18 cellular contexts compared by ENCODE assay signal in the genomic region with DNA sequence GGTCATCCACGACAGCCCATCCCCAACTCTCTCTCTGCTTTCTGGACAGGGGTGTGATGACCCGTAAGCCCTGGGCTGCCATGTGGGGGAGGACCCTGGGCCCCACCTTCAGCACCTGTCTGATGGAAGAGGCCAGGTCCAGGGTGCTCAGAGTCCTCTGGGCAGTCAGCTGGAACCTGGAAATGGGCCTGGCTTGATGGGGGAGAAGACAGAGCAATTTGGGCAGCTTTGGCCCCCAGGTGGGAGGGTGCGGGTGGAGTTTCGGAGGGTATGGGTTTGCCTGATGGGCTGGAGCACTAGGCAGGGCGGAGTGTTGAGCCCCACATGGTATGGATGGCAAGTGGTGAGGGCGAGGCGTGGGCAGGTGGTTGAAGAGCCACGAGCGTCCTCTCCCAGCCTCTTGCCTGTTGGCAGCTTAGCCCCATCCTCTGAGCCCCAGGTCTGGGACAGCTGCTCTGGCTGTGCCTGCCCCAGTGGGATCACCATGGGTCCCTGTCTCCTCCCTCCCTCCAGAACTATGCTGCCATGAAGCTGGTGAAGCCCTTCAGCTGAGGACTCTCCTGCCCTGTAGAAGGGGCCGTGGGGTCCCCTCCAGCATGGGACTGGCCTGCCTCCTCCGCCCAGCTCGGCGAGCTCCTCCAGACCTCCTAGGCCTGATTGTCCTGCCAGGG.
DNase-seq lines count a peak whose midpoint lies in the region; FAIRE-seq and TF ChIP-seq lines count a peak whose summit lies in the region.
"Had no signal": no experiment of that assay in that cellular context is flagged by ENCODE, and none has a peak within 500 bp of the region (broad histone marks: within the 10 kb centered on the region; RNA-seq: fewer than 3 reads in every experiment).

No MANE protein-coding gene starts in this region.

- no peaks in the 10 kb centered on the region for H3K27me3 ChIP-seq in bronchial epithelial cell (ENCODE audit: control insufficient read depth, insufficient read depth, low read length)
- H3K27me3 ChIP-seq in skeletal muscle tissue (ENCODE audit: control insufficient read depth in 3 of 3, insufficient read depth in 3 of 3, low read length in 3 of 3) = no peaks in the 10 kb centered on the region
- no peaks in the 10 kb centered on the region for H3K27me3 ChIP-seq in prostate gland (replicated peaks; ENCODE audit: insufficient read depth)
- H3K27me3 ChIP-seq: BLaER1 had no signal

- peak; percentile 50 for DNase-seq in activated effector memory CD4-positive, alpha-beta T cell treated with anti-CD3 and anti-CD28 coated beads, Interleukin-2, amount 50 U/mL, for 16 hours
- no peak for DNase-seq in activated effector memory CD4-positive, alpha-beta T cell treated with Interleukin-2 at 50 U/mL for 16 hours
- DNase-seq in bronchial epithelial cell (ENCODE audit: low read depth) (no peak), mesenteric fat pad (ENCODE audit: low spot score) (peak; percentile 80), prostate gland (ENCODE audit: low spot score) (no peak)
- no peak for DNase-seq in effector CD8-positive, alpha-beta T cell (lab: John Stamatoyannopoulos, UW)
- DNase-seq in activated CD4-positive, alpha-beta T cell treated with anti-CD3 and anti-CD28 coated beads for 1 hour = no peak
- DNase-seq: 8988T, DMS 273 treated with DMSO at 0.1 percent for 48 hours, GOT3, MM.1S, NCI-H1930, NCI-H2171, NCI-H446 treated with DMSO at 0.1 percent for 48 hours, NCI-H748 treated with DMSO at 0.1 percent for 48 hours, PC-3 had no signal

- peak overlapping the region; percentile 20 to 69 (median 36) for H3K9ac ChIP-seq in skeletal muscle tissue (ENCODE audit: low read depth in 1 of 3, low read length in 3 of 3)
- H3K9ac ChIP-seq: BLaER1 had no signal

- TF ChIP-seq POLR2A in prostate gland (IDR thresholded peaks at IDR 0.05) = no peak

- TF ChIP-seq CTCF in bronchial epithelial cell (IDR thresholded peaks at IDR 0.05; ENCODE audit: insufficient read depth, low read length, severe bottlenecking) (no peak), prostate gland (IDR thresholded peaks at IDR 0.05) (no peak)

- no peaks in the 10 kb centered on the region for H3K9me3 ChIP-seq in skeletal muscle tissue (ENCODE audit: control insufficient read depth in 3 of 3, low read length in 3 of 3)
- H3K9me3 ChIP-seq in prostate gland = no peaks in the 10 kb centered on the region
- H3K9me3 ChIP-seq: BLaER1 had no signal

- H3K4me3 ChIP-seq in bronchial epithelial cell (ENCODE audit: low read depth, low read length) (no peak overlapping the region), skeletal muscle tissue (ENCODE audit: low read length in 3 of 3) (peak overlapping the region in 1 of 3 donors; percentile 31), prostate gland (no peak overlapping the region)
- H3K4me3 ChIP-seq: BLaER1 had no signal

- no peaks in the 10 kb centered on the region for H3K36me3 ChIP-seq in bronchial epithelial cell (ENCODE audit: control insufficient read depth, insufficient read depth, low read length)
- H3K36me3 ChIP-seq in skeletal muscle tissue (ENCODE audit: control insufficient read depth in 3 of 3, insufficient read depth in 3 of 3, low read length in 3 of 3) = peaks cover 21 to 33% (median 27%) of the 10 kb centered on the region in 3 donors
- H3K36me3 ChIP-seq in prostate gland = no peaks in the 10 kb centered on the region
- H3K36me3 ChIP-seq: BLaER1 had no signal

- 97% methylated on average over 13 of the region's 13 CpGs for whole genome bisulfite sequencing in prostate gland

- intact Hi-C loops in prostate gland (cut with DNase I) = no loop called here

- peak; percentile 18 for FAIRE-seq in bronchial epithelial cell (lab: Jason Lieb, UNC)

- peak overlapping the region; percentile 81 for H3K27ac ChIP-seq in skeletal muscle tissue (ENCODE audit: low read depth, low read length)
- no peak overlapping the region for H3K27ac ChIP-seq in prostate gland
- H3K27ac ChIP-seq: BLaER1 had no signal

- H3K4me1 ChIP-seq in skeletal muscle tissue (ENCODE audit: control insufficient read depth in 3 of 3, insufficient read depth in 3 of 3, low read length in 3 of 3) = peaks cover 38 to 93% (median 52%) of the 10 kb centered on the region in 3 donors
- H3K4me1 ChIP-seq in prostate gland (replicated peaks) = no peaks in the 10 kb centered on the region

Comparison
In these comparisons a context has a peak if more than half of its experiments do, and no peak if none do; other contexts are left out.
1. DNase-seq: peak in activated effector memory CD4-positive, alpha-beta T cell treated with anti-CD3 and anti-CD28 coated beads, Interleukin-2, amount 50 U/mL, for 16 hours (single experiment) and mesenteric fat pad (single experiment); none in activated effector memory CD4-positive, alpha-beta T cell treated with Interleukin-2 at 50 U/mL for 16 hours (single experiment), bronchial epithelial cell (single experiment), prostate gland (single experiment), effector CD8-positive, alpha-beta T cell (single experiment) and activated CD4-positive, alpha-beta T cell treated with anti-CD3 and anti-CD28 coated beads for 1 hour (single experiment).